14 cellular contexts compared by ENCODE assay signal in the genomic region with DNA sequence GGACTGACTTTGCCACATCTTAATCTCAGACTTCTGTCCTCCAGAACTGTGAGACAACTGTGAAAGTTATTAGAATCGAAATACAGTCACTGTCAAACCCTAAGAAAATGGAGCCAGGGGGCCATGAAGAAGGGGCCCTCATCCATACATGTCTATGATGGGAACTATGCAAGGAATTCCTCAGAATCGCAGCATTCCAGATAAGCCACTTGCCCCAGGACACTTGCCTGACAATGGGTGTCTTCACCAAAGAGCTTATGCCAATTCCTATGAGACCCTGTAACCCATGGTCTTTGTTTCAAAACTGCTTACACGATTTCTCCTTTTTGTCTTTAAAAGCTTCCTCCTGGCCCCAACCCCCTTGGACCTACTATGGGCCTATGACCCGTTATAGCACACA.
DNase-seq lines count a peak whose midpoint lies in the region; ATAC-seq and TF ChIP-seq lines count a peak whose summit lies in the region.
"Had no signal": no experiment of that assay in that cellular context is flagged by ENCODE, and none has a peak within 500 bp of the region (broad histone marks: within the 10 kb centered on the region; RNA-seq: fewer than 3 reads in every experiment).

No MANE protein-coding gene starts in this region.

- WGBS in hepatocyte (ENCODE audit: low lambda C conversion rate, missing lambda C conversion rate): 39% methylated on average over 4 of the region's 4 CpGs

- ATAC-seq in Right ventricle myocardium superior (ENCODE audit: poor library complexity): no peak

- H3K9me2 ChIP-seq in hepatocyte (replicated peaks; ENCODE audit: insufficient read depth): no peaks in the 10 kb centered on the region

- no peaks in the 10 kb centered on the region for H3K36me3 ChIP-seq in hepatocyte (replicated peaks; ENCODE audit: insufficient read depth, low read depth)

- intact Hi-C loops in Right ventricle myocardium superior (cut with DNase I): loop anchor here (10.0 kb wide), 1 partner anchor 81 kb away; no protein-coding TSS in a partner anchor

- H2AFZ ChIP-seq in hepatocyte: no peak overlapping the region

- H3K4me1 ChIP-seq in hepatocyte (ENCODE audit: insufficient read depth): peaks cover 36% of the 10 kb centered on the region

- H3K79me2 ChIP-seq in hepatocyte: no peaks in the 10 kb centered on the region

- DNase-seq in EL (peak; percentile 38), SK-MEL-5 (ENCODE audit: low read depth, low spot score) (peak; percentile 63), hepatocyte (ENCODE audit: low spot score) (no peak), progenitor cell of endocrine pancreas (ENCODE audit: low spot score, unreplicated experiment) (no peak), NCI-H526 treated with DMSO at 0.1 percent for 48 hours (lab: John Stamatoyannopoulos, UW) (no peak), nucleus accumbens (lab: John Stamatoyannopoulos, UW) (no peak), Right ventricle myocardium superior (no peak)
- no peak for DNase-seq in activated naive CD4-positive, alpha-beta T cell (lab: John Stamatoyannopoulos, UW)
- DNase-seq: CD4-positive, alpha-beta memory T cell; DND-41; MV-4-11 had no signal

- no peaks in the 10 kb centered on the region for H3K9me3 ChIP-seq in hepatocyte (ENCODE audit: low read depth)

- peak overlapping the region; percentile 93 for H3K27ac ChIP-seq in hepatocyte
- H3K27ac ChIP-seq: SK-N-MC had no signal

- H3K27me3 ChIP-seq in hepatocyte: no peaks in the 10 kb centered on the region

- H3K4me2 ChIP-seq in hepatocyte: peak overlapping the region; percentile 50

- no peak overlapping the region for H3K4me3 ChIP-seq in hepatocyte
- H3K4me3 ChIP-seq: SK-N-MC had no signal

- no peaks in the 10 kb centered on the region for H3K27me3 Mint-ChIP-seq in progenitor cell of endocrine pancreas

- no peaks in the 10 kb centered on the region for H4K20me1 ChIP-seq in hepatocyte (ENCODE audit: insufficient read depth, poor library complexity, severe bottlenecking)

- in situ Hi-C loops in SK-MEL-5 (cut with HindIII; ENCODE audit: low pct_unique_long_range_greater_than_20kb, low sequenced_read_pairs): no loop called here

- no peaks in the 10 kb centered on the region for H3K9me3 Mint-ChIP-seq in progenitor cell of endocrine pancreas (ENCODE audit: low read depth)
- H3K9me3 Mint-ChIP-seq: CD4-positive, alpha-beta memory T cell; H9 had no signal

- peak overlapping the region; percentile 98 for H3K27ac Mint-ChIP-seq in progenitor cell of endocrine pancreas
- H3K27ac Mint-ChIP-seq: B cell; CD4-positive, alpha-beta memory T cell had no signal

- H3K36me3 Mint-ChIP-seq in progenitor cell of endocrine pancreas (ENCODE audit: insufficient read depth): no peaks in the 10 kb centered on the region
- H3K36me3 Mint-ChIP-seq: CD4-positive, alpha-beta memory T cell had no signal

- peaks cover 48% of the 10 kb centered on the region for H3K4me1 Mint-ChIP-seq in progenitor cell of endocrine pancreas (ENCODE audit: low read depth)
- H3K4me1 Mint-ChIP-seq: B cell had no signal

- TF ChIP-seq CTCF in hepatocyte (IDR thresholded peaks at IDR 0.05; ENCODE audit: poor library complexity) (no peak), progenitor cell of endocrine pancreas (IDR thresholded peaks at IDR 0.05; ENCODE audit: unreplicated experiment) (no peak)

- peak overlapping the region; percentile 9 for H3K4me3 Mint-ChIP-seq in progenitor cell of endocrine pancreas (ENCODE audit: low read depth)
- H3K4me3 Mint-ChIP-seq: B cell; CD4-positive, alpha-beta memory T cell; H9 had no signal

Comparison
In these comparisons a context has a peak if more than half of its experiments do, and no peak if none do; other contexts are left out.
1. DNase-seq: peak in EL (single experiment) and SK-MEL-5 (single experiment); none in hepatocyte (single experiment), progenitor cell of endocrine pancreas (single experiment), activated naive CD4-positive, alpha-beta T cell (0 of 4), NCI-H526 treated with DMSO at 0.1 percent for 48 hours (single experiment), nucleus accumbens (0 of 56) and Right ventricle myocardium superior (single experiment).